In genomic region chr14:91139776-91140175, GRCh38 we compare ENCODE assay signal across 1 cellular context.
TF ChIP-seq lines count a peak whose summit lies in the region.

No MANE protein-coding gene starts in this region.

TF ChIP-seq in endothelial cell of umbilical vein, 7 proteins besides CTCF, POLR2A, EP300 and RAD21:
- TF ChIP-seq MAX (IDR thresholded peaks at IDR 0.05; ENCODE audit: insufficient read depth, insufficient read length) (no peak), GATA2 (IDR thresholded peaks at IDR 0.05; ENCODE audit: insufficient read depth, insufficient read length, low read depth, low read length) (no peak), FOS (IDR thresholded peaks at IDR 0.05; ENCODE audit: borderline replicate concordance, insufficient read depth, low read length) (no peak), POLR2AphosphoS5 (IDR thresholded peaks at IDR 0.05; ENCODE audit: insufficient read depth, low read depth, low read length) (no peak), MYC (IDR thresholded peaks at IDR 0.05; ENCODE audit: low read depth, low read length) (no peak), JUN (IDR thresholded peaks at IDR 0.05; ENCODE audit: borderline replicate concordance, insufficient read depth, insufficient read length, low read depth) (no peak), EZH2 (IDR thresholded peaks at IDR 0.05; ENCODE audit: borderline replicate concordance, low read depth, low read length, severe bottlenecking) (no peak)
